15 cellular contexts compared by ENCODE assay signal in genomic region chr12:5807538-5808219, GRCh38.
"Had no signal": no experiment of that assay in that cellular context is flagged by ENCODE, and none has a peak within 500 bp of the region (broad histone marks: within the 10 kb centered on the region; RNA-seq: fewer than 3 reads in every experiment).

No MANE protein-coding gene starts in this region.

- H3K9me3 Mint-ChIP-seq: activated CD4-positive, alpha-beta T cell treated with anti-CD3 and anti-CD28 coated beads, Interleukin-2, amount 10 ng/mL, durations not matched to agents 7 days and 5 days had no signal

- H3K36me3 Mint-ChIP-seq: activated naive CD8-positive, alpha-beta T cell had no signal

- H3K4me1 ChIP-seq: body of pancreas, colonic mucosa, stomach, testis, upper lobe of left lung had no signal

- H3K27me3 Mint-ChIP-seq: activated CD4-positive, alpha-beta T cell treated with anti-CD3 and anti-CD28 coated beads, Interleukin-2, amount 10 ng/mL, durations not matched to agents 7 days and 5 days had no signal

- ATAC-seq: body of pancreas, esophagus mucosa, left ventricle myocardium superior, sciatic nerve had no signal

- H3K4me3 ChIP-seq: body of pancreas, colonic mucosa, stomach, testis, upper lobe of left lung had no signal

- H3K27ac Mint-ChIP-seq: activated CD4-positive, alpha-beta T cell treated with anti-CD3 and anti-CD28 coated beads, Interleukin-2, amount 10 ng/mL, durations not matched to agents 7 days and 5 days; activated naive CD8-positive, alpha-beta T cell had no signal

- DNase-seq: activated CD4-positive, alpha-beta T cell treated with anti-CD3 and anti-CD28 coated beads, Interleukin-2, amount 10 ng/mL, durations not matched to agents 7 days and 5 days; activated gamma-delta T cell treated with Interleukin-2 at 50 U/mL for 16 hours; amniotic stem cell; body of pancreas; central memory CD4-positive, alpha-beta T cell; colonic mucosa; hippocampal formation; left ventricle myocardium superior; stimulated activated CD4-positive, alpha-beta T cell treated with anti-CD3 and anti-CD28 coated beads, Interleukin-2, amount 100 ng/mL, for 24 hours; stomach; testis; upper lobe of left lung had no signal

- H3K36me3 ChIP-seq: colonic mucosa, stomach had no signal

- H3K27ac ChIP-seq: body of pancreas, colonic mucosa, stomach, testis, upper lobe of left lung had no signal

- H3K4me1 Mint-ChIP-seq: activated CD4-positive, alpha-beta T cell treated with anti-CD3 and anti-CD28 coated beads, Interleukin-2, amount 10 ng/mL, durations not matched to agents 7 days and 5 days had no signal

- H3K27me3 ChIP-seq: body of pancreas, colonic mucosa, testis, upper lobe of left lung had no signal

- H3K9me3 ChIP-seq: body of pancreas, colonic mucosa, stomach, testis, upper lobe of left lung had no signal

- H3K4me3 Mint-ChIP-seq: activated CD4-positive, alpha-beta T cell treated with anti-CD3 and anti-CD28 coated beads, Interleukin-2, amount 10 ng/mL, durations not matched to agents 7 days and 5 days; activated naive CD8-positive, alpha-beta T cell had no signal
